11 cellular contexts compared by ENCODE assay signal in genomic region chr19:40801449-40802299, GRCh38. TPM values are rescaled to one million over a fixed set of nuclear protein-coding genes. Genes with fewer than 3 reads are reported as not detected.
DNase-seq lines count a peak whose midpoint lies in the region; ATAC-seq and TF ChIP-seq lines count a peak whose summit lies in the region.
"Had no signal": no experiment of that assay in that cellular context is flagged by ENCODE, and none has a peak within 500 bp of the region (broad histone marks: within the 10 kb centered on the region; RNA-seq: fewer than 3 reads in every experiment).

No MANE protein-coding gene starts in this region.

- H3K4me3 Mint-ChIP-seq in CD8-positive, alpha-beta memory T cell: peak overlapping the region; percentile 68 to 98 (median 80)

- no peak for ATAC-seq in HG02970 (IDR thresholded peaks at IDR 0.05; ENCODE audit: low FRiP score, unreplicated experiment)
- ATAC-seq in GM21737 (IDR thresholded peaks at IDR 0.05; ENCODE audit: unreplicated experiment): no peak
- no peak for ATAC-seq in activated CD4-positive, CD25-positive, alpha-beta regulatory T cell treated with anti-CD3 and anti-CD28 coated beads, Interleukin-2, amount 50 U/mL, for 24 hours
- ATAC-seq: sciatic nerve had no signal

- TF ChIP-seq CTCF in Peyer's patch (IDR thresholded peaks at IDR 0.05) (no peak), prostate gland (IDR thresholded peaks at IDR 0.05) (no peak)

- H3K27me3 Mint-ChIP-seq in CD8-positive, alpha-beta memory T cell: no peaks in the 10 kb centered on the region

- peaks cover 1 to 62% (median 4%) of the 10 kb centered on the region in 3 donors for H3K36me3 Mint-ChIP-seq in CD8-positive, alpha-beta memory T cell

- CTCF ChIA-PET in CD8-positive, alpha-beta memory T cell (lab: Charles Lee): interaction anchor here (2.3 kb wide), 1 partner anchor 24 kb away, joined by 9 read pairs; the partner anchor contains the start of gene RAB4B

- H3K27ac Mint-ChIP-seq in CD8-positive, alpha-beta memory T cell: peak overlapping the region; percentile 86 to 100 (median 98)

- H3K4me3 ChIP-seq in CD8-positive, alpha-beta memory T cell (ENCODE audit: low read length): peak overlapping the region; percentile 59
- peak overlapping the region in 3 of 4 donors; percentile 21 to 98 (median 28) for H3K4me3 ChIP-seq in Peyer's patch
- peak overlapping the region in 1 of 2 donors; percentile 23 for H3K4me3 ChIP-seq in esophagus (ENCODE audit: low read depth in 1 of 2, low read length in 2 of 2)
- H3K4me3 ChIP-seq in prostate gland: peak overlapping the region in 1 of 2 donors; percentile 6

- H3K9me3 Mint-ChIP-seq in CD8-positive, alpha-beta memory T cell: no peaks in the 10 kb centered on the region

- peaks cover 67 to 84% (median 74%) of the 10 kb centered on the region in 3 donors for H3K4me1 Mint-ChIP-seq in CD8-positive, alpha-beta memory T cell

- POLR2A ChIA-PET in CD8-positive, alpha-beta memory T cell (lab: Charles Lee): interaction anchor here (0.6 to 2.2 kb wide), 3 partner anchors 24 to 83 kb away, joined by 4 to 9 read pairs (median 5); partner anchors contain the start of gene RAB4B

- H3K9me3 ChIP-seq in CD8-positive, alpha-beta memory T cell (ENCODE audit: low read length): no peaks in the 10 kb centered on the region
- H3K9me3 ChIP-seq in Peyer's patch (no peaks in the 10 kb centered on the region), esophagus (ENCODE audit: control insufficient read depth in 2 of 2, insufficient read depth in 1 of 2, low read depth in 1 of 2, low read length in 1 of 2) (no peaks in the 10 kb centered on the region), prostate gland (no peaks in the 10 kb centered on the region)

- H3K4me1 ChIP-seq in CD8-positive, alpha-beta memory T cell (ENCODE audit: insufficient read depth, low read length): peaks cover 76% of the 10 kb centered on the region
- H3K4me1 ChIP-seq in Peyer's patch: peaks cover 31 to 76% (median 66%) of the 10 kb centered on the region in 4 donors
- peaks cover 22 to 51% of the 10 kb centered on the region in 2 donors for H3K4me1 ChIP-seq in esophagus (ENCODE audit: control insufficient read depth in 2 of 2, insufficient read depth in 2 of 2, low read length in 1 of 2)
- H3K4me1 ChIP-seq in prostate gland (replicated peaks): peaks cover 60% of the 10 kb centered on the region

- intact Hi-C loops in prostate gland (cut with DNase I): no loop called here

- peak overlapping the region; percentile 77 for H3K27ac ChIP-seq in CD8-positive, alpha-beta memory T cell (ENCODE audit: low read depth, low read length)
- peak overlapping the region; percentile 70 to 98 (median 78) for H3K27ac ChIP-seq in Peyer's patch
- peak overlapping the region; percentile 54 to 69 for H3K27ac ChIP-seq in esophagus (ENCODE audit: low read depth in 2 of 2, low read length in 1 of 2)
- H3K27ac ChIP-seq in prostate gland: peak overlapping the region; percentile 72 to 97

- peak in 1 of 5 donors; percentile 15 for DNase-seq in CD8-positive, alpha-beta memory T cell
- no peak for DNase-seq in Peyer's patch
- no peak for DNase-seq in prostate gland (ENCODE audit: low spot score)
- DNase-seq in NCI-H1694 (lab: John Stamatoyannopoulos, UW): no peak
- DNase-seq: activated gamma-delta T cell treated with Interleukin-2 at 50 U/mL for 16 hours, NCI-H1092 had no signal

- peaks cover 8% of the 10 kb centered on the region for H3K36me3 ChIP-seq in CD8-positive, alpha-beta memory T cell (ENCODE audit: insufficient read depth, low read length)
- H3K36me3 ChIP-seq in Peyer's patch: peaks cover 0 to 12% (median 0%) of the 10 kb centered on the region in 3 donors
- H3K36me3 ChIP-seq in esophagus (ENCODE audit: control insufficient read depth in 2 of 2, insufficient read depth in 2 of 2, low read length in 1 of 2): peaks cover 0 to 24% of the 10 kb centered on the region in 2 donors
- H3K36me3 ChIP-seq in prostate gland: peaks cover 0 to 6% of the 10 kb centered on the region in 2 donors

- TF ChIP-seq POLR2A in Peyer's patch (IDR thresholded peaks at IDR 0.05) (no peak), prostate gland (IDR thresholded peaks at IDR 0.05) (no peak)

- H3K27me3 ChIP-seq in CD8-positive, alpha-beta memory T cell (ENCODE audit: insufficient read depth, low read length, poor library complexity, severe bottlenecking): no peaks in the 10 kb centered on the region
- H3K27me3 ChIP-seq in Peyer's patch (no peaks in the 10 kb centered on the region), esophagus (ENCODE audit: control insufficient read depth in 1 of 2, insufficient read depth in 2 of 2, low read length in 2 of 2) (no peaks in the 10 kb centered on the region), prostate gland (replicated peaks; ENCODE audit: insufficient read depth) (no peaks in the 10 kb centered on the region)

- WGBS in esophagus, 2 donors: 48 to 49% methylated on average over 12 to 13 of the region's 13 CpGs
- 43% methylated on average over 13 of the region's 13 CpGs for WGBS in prostate gland

RNA-seq across cellular contexts. Expression of gene EGLN2, which starts 2.7 kb away (rescaled TPM):
- total RNA-seq in CD8-positive, alpha-beta memory T cell: 100 to 1,000 TPM; 101 to 103 TPM
- polyA plus RNA-seq in CD8-positive, alpha-beta memory T cell: 174 TPM
- 10 to 100 TPM; 75.8 to 96.6 (median 88.1) TPM for total RNA-seq in Peyer's patch
- polyA plus RNA-seq in esophagus: 10 to 100 TPM; 36.3 to 44.7 TPM
- 100 to 1,000 TPM in 1 of 2 donors, 10 to 100 TPM in 1; 62.6 to 213 TPM for total RNA-seq in prostate gland

RNA-seq across cellular contexts. Expression of gene RAB4B, which starts 23.6 kb away (rescaled TPM):
- 10 to 100 TPM; 24.2 to 27.2 TPM for total RNA-seq in CD8-positive, alpha-beta memory T cell
- polyA plus RNA-seq in CD8-positive, alpha-beta memory T cell: 95.2 TPM
- 10 to 100 TPM; 14.9 to 71.2 (median 51.3) TPM for total RNA-seq in Peyer's patch
- polyA plus RNA-seq in esophagus: 10 to 100 TPM; 30.9 to 41.8 TPM
- 10 to 100 TPM; 44.8 to 51.7 TPM for total RNA-seq in prostate gland

RNA-seq across cellular contexts. Expression of gene MIA, which starts 26.4 kb away (rescaled TPM):
- 1 to 10 TPM in 1 of 2 experiments, under 1 TPM in 1; 0.89 to 1.1 TPM for total RNA-seq in CD8-positive, alpha-beta memory T cell
- not detected for polyA plus RNA-seq in CD8-positive, alpha-beta memory T cell
- total RNA-seq in Peyer's patch (1 to 10 TPM in 1 of 4 donors, not detected in 3; 4.0 TPM), prostate gland (1 to 10 TPM; 2.7 to 5.0 TPM)
- 1 to 10 TPM in 1 of 2 donors, under 1 TPM in 1; 0.47 to 1.8 TPM for polyA plus RNA-seq in esophagus

RNA-seq across cellular contexts. Expression of gene CYP2A6, which starts 48.6 kb away (rescaled TPM):
- not detected for total RNA-seq in CD8-positive, alpha-beta memory T cell
- polyA plus RNA-seq in CD8-positive, alpha-beta memory T cell: not detected
- total RNA-seq in Peyer's patch (not detected), prostate gland (1 to 10 TPM in 1 of 2 donors, not detected in 1; 1.1 TPM)
- not detected for polyA plus RNA-seq in esophagus
- total RNA-seq: sciatic nerve had no signal

RNA-seq across cellular contexts. Expression of gene SNRPA, which starts 50.7 kb away (rescaled TPM):
- 100 to 1,000 TPM; 202 TPM for total RNA-seq in CD8-positive, alpha-beta memory T cell
- 89.5 TPM for polyA plus RNA-seq in CD8-positive, alpha-beta memory T cell
- 100 to 1,000 TPM in 1 of 4 donors, 10 to 100 TPM in 3; 44.5 to 104 (median 72.1) TPM for total RNA-seq in Peyer's patch
- polyA plus RNA-seq in esophagus: 10 to 100 TPM; 48.9 to 58.1 TPM
- total RNA-seq in prostate gland: 10 to 100 TPM; 70.3 to 92.2 TPM
